Comparison of ENCODE assay signal across 17 cellular contexts in the genomic region with DNA sequence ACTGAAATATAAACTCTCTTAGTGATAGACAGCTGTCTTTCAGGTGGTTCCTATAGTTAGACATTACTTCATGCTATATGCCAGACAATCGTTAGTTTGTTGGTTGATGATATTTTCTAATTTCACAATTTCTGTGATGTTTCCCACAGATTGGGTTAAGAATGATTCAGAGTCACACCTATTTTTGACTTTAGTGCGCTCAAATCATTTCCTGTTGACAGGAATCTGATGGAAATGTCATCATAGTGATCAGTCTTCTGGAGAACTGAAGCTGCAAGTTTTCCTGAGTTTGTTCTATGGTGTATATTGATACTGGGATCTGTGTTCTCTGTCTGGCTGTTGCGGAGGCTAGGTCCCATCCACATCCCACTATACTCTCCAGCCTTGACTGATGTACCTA.
"Had no signal": no experiment of that assay in that cellular context is flagged by ENCODE, and none has a peak within 500 bp of the region (broad histone marks: within the 10 kb centered on the region; RNA-seq: fewer than 3 reads in every experiment).

No MANE protein-coding gene starts in this region.

- H3K27me3 ChIP-seq: gastroesophageal sphincter, right lobe of liver, tibial artery had no signal

- H3K4me3 ChIP-seq: gastroesophageal sphincter, mucosa of descending colon, right lobe of liver, tibial artery had no signal

- H3K9me3 ChIP-seq: gastroesophageal sphincter, mucosa of descending colon, right lobe of liver, tibial artery had no signal

- H3K27me3 Mint-ChIP-seq: dendritic cell treated with granulocyte-macrophage colony-stimulating factor and Interleukin-4, amounts not matched to agents 40 ng/mL and 50 ng/mL, for 4 days; progenitor cell of endocrine pancreas had no signal

- ATAC-seq: esophagus mucosa; gastroesophageal sphincter; mucosa of descending colon; naive thymus-derived CD8-positive, alpha-beta T cell; stimulated activated effector memory CD8-positive, alpha-beta T cell treated with anti-CD3 and anti-CD28 coated beads, Interleukin-12 subunit alpha, Interleukin-12 subunit beta, amount 100 ng/mL, for 72 hours; stimulated activated naive CD8-positive, alpha-beta T cell treated with anti-CD3 and anti-CD28 coated beads, Interleukin-15, Interleukin-2, amounts not matched to agents 100 U/mL and 50 U/mL, for 24 hours had no signal

- H3K27ac Mint-ChIP-seq: dendritic cell treated with granulocyte-macrophage colony-stimulating factor and Interleukin-4, amounts not matched to agents 40 ng/mL and 50 ng/mL, for 4 days; endodermal cell; progenitor cell of endocrine pancreas; stimulated activated effector memory CD8-positive, alpha-beta T cell treated with anti-CD3 and anti-CD28 coated beads, Interleukin-12 subunit alpha, Interleukin-12 subunit beta, amount 100 ng/mL, for 72 hours had no signal

- H3K36me3 Mint-ChIP-seq: naive thymus-derived CD8-positive, alpha-beta T cell; stimulated activated effector memory CD8-positive, alpha-beta T cell treated with anti-CD3 and anti-CD28 coated beads, Interleukin-12 subunit alpha, Interleukin-12 subunit beta, amount 100 ng/mL, for 72 hours had no signal

- H3K4me1 Mint-ChIP-seq: naive thymus-derived CD8-positive, alpha-beta T cell had no signal

- H3K4me3 Mint-ChIP-seq: dendritic cell treated with granulocyte-macrophage colony-stimulating factor and Interleukin-4, amounts not matched to agents 40 ng/mL and 50 ng/mL, for 4 days; endodermal cell; immature natural killer cell; naive thymus-derived CD8-positive, alpha-beta T cell; neural crest cell; stimulated activated effector memory CD8-positive, alpha-beta T cell treated with anti-CD3 and anti-CD28 coated beads, Interleukin-12 subunit alpha, Interleukin-12 subunit beta, amount 100 ng/mL, for 72 hours had no signal

- H3K9me3 Mint-ChIP-seq: dendritic cell treated with granulocyte-macrophage colony-stimulating factor and Interleukin-4, amounts not matched to agents 40 ng/mL and 50 ng/mL, for 4 days; endodermal cell; immature natural killer cell; naive thymus-derived CD8-positive, alpha-beta T cell; neural crest cell; stimulated activated effector memory CD8-positive, alpha-beta T cell treated with anti-CD3 and anti-CD28 coated beads, Interleukin-12 subunit alpha, Interleukin-12 subunit beta, amount 100 ng/mL, for 72 hours had no signal

- H3K27ac ChIP-seq: right lobe of liver, tibial artery had no signal

- H3K36me3 ChIP-seq: gastroesophageal sphincter, right lobe of liver, tibial artery had no signal

- DNase-seq: effector CD4-positive, alpha-beta T cell; endodermal cell; glutamatergic neuron; immature natural killer cell; mucosa of descending colon; naive thymus-derived CD8-positive, alpha-beta T cell; right lobe of liver; stimulated activated CD4-positive, alpha-beta T cell treated with anti-CD3 and anti-CD28 coated beads, Interleukin-4, amount 100 ng/mL, for 1 hour; stimulated activated CD8-positive, alpha-beta memory T cell treated with anti-CD3 and anti-CD28 coated beads, Interleukin-4, amount 100 ng/mL, for 48 hours; stimulated activated naive CD8-positive, alpha-beta T cell treated with anti-CD3 and anti-CD28 coated beads, Interleukin-15, Interleukin-2, amounts not matched to agents 100 U/mL and 50 U/mL, for 24 hours; tibial artery had no signal

- H3K4me1 ChIP-seq: right lobe of liver had no signal
